Comparison of ENCODE assay signal across 2 cellular contexts in the genomic region with DNA sequence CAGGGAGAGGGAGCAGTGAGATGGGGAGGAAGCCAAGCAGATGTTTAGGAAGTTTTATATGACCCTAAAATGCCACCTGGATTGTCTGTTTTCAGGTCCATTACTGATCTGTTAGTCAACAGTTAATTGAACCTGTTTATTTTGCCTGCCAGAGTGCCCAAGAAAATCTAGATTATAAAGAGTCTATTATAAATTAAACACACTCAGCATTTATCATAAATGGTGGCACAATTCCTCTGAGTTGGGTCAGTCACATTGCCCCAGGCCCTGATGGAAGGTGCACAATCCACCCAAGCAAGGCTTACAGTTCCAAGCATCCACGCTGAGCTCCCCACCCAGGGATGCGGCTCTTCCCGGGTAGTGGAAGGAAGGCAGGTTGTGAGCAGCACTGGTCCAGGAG.
TF ChIP-seq lines count a peak whose summit lies in the region.

No MANE protein-coding gene starts in this region.

TF ChIP-seq in A549, 52 proteins besides CTCF, POLR2A, EP300 and RAD21:
- TF ChIP-seq MYC (IDR thresholded peaks at IDR 0.05; ENCODE audit: borderline replicate concordance, low read length), result no peak
- TF ChIP-seq TP53 (CRISPR knock-in tag; IDR thresholded peaks at IDR 0.05), result no peak
- peak; percentile 26 for TF ChIP-seq MAFK (IDR thresholded peaks at IDR 0.05; ENCODE audit: partially characterized antibody)

TF ChIP-seq in IMR-90, 13 proteins besides CTCF, POLR2A, EP300 and RAD21:
- peak; percentile 59 for TF ChIP-seq MAFK (IDR thresholded peaks at IDR 0.05; ENCODE audit: low read depth, low read length)
- TF ChIP-seq RCOR1 (IDR thresholded peaks at IDR 0.05; ENCODE audit: insufficient replicate concordance, low read length), result no peak
- TF ChIP-seq MAZ (IDR thresholded peaks at IDR 0.05; ENCODE audit: borderline replicate concordance, low read depth, low read length), result no peak
TF ChIP-seq in IMR-90: peak in this region for 1.
